ENCODE assay signal across 18 cellular contexts in the genomic region with DNA sequence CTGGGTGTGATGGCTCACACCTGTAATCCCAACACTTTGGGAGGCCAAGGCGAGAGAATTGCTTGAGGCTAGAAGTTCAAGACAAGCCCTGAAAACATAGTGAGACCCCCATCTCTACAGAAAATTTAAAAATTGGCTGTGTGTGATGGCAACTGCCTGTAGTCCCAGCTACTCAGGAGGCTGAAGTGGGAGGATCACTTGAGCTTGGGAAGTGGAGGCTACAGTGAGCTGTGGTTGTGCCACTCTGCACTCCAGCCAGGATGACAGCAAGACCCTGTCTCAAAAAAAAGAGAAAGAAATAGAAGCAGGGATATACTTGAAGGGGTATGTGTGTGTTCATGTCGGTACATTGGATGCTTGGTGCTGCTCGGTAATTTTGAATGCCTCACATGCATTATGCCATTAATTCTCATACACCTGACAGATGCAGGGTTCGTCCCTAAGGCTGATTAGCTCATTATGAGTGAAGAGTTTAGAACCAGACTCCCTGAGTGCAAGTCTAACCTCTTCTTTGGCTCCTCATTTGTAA.
"Had no signal": no experiment of that assay in that cellular context is flagged by ENCODE, and none has a peak within 500 bp of the region (broad histone marks: within the 10 kb centered on the region; RNA-seq: fewer than 3 reads in every experiment).

No MANE protein-coding gene starts in this region.

- H3K4me3 ChIP-seq: gastrocnemius medialis, right atrium auricular region, suprapubic skin, thyroid gland, upper lobe of left lung, uterus had no signal

- H3K27ac Mint-ChIP-seq: nephron progenitor cell had no signal

- DNase-seq: gastrocnemius medialis; islet precursor cell; mammary epithelial cell; naive thymus-derived CD4-positive, alpha-beta T cell; nephron progenitor cell; small intestine; stimulated activated CD4-positive, alpha-beta T cell treated with anti-CD3 and anti-CD28 coated beads, Interleukin-12 subunit alpha, Interleukin-12 subunit beta, amount 100 ng/mL, for 4 hours; stimulated activated naive CD8-positive, alpha-beta T cell treated with anti-CD3 and anti-CD28 coated beads, Interleukin-15, Interleukin-2, amounts not matched to agents 100 U/mL and 50 U/mL, for 24 hours; thyroid gland; upper lobe of left lung; uterus had no signal

- H3K4me1 ChIP-seq: uterus had no signal

- ATAC-seq: esophagus mucosa; gastrocnemius medialis; left lobe of liver; naive thymus-derived CD4-positive, alpha-beta T cell; stimulated activated naive CD8-positive, alpha-beta T cell treated with anti-CD3 and anti-CD28 coated beads, Interleukin-15, Interleukin-2, amounts not matched to agents 100 U/mL and 50 U/mL, for 24 hours had no signal

- H3K27me3 ChIP-seq: gastrocnemius medialis, right atrium auricular region, suprapubic skin, thyroid gland, upper lobe of left lung, uterus had no signal

- H3K4me3 Mint-ChIP-seq: dendritic cell treated with granulocyte-macrophage colony-stimulating factor and Interleukin-4, amounts not matched to agents 40 ng/mL and 50 ng/mL, for 4 days; nephron progenitor cell had no signal

- H3K9me3 Mint-ChIP-seq: dendritic cell treated with granulocyte-macrophage colony-stimulating factor and Interleukin-4, amounts not matched to agents 40 ng/mL and 50 ng/mL, for 4 days; naive thymus-derived CD4-positive, alpha-beta T cell had no signal

- H3K9me3 ChIP-seq: gastrocnemius medialis, right atrium auricular region, suprapubic skin, thyroid gland, upper lobe of left lung, uterus had no signal

- H3K27ac ChIP-seq: gastrocnemius medialis, right atrium auricular region, suprapubic skin, thyroid gland, uterus had no signal

- FAIRE-seq: colon, endometrium, small intestine had no signal

- H3K27me3 Mint-ChIP-seq: dendritic cell treated with granulocyte-macrophage colony-stimulating factor and Interleukin-4, amounts not matched to agents 40 ng/mL and 50 ng/mL, for 4 days; naive thymus-derived CD4-positive, alpha-beta T cell had no signal

- H3K36me3 ChIP-seq: uterus had no signal
